Comparison of ENCODE assay signal across 8 cellular contexts in the genomic region with DNA sequence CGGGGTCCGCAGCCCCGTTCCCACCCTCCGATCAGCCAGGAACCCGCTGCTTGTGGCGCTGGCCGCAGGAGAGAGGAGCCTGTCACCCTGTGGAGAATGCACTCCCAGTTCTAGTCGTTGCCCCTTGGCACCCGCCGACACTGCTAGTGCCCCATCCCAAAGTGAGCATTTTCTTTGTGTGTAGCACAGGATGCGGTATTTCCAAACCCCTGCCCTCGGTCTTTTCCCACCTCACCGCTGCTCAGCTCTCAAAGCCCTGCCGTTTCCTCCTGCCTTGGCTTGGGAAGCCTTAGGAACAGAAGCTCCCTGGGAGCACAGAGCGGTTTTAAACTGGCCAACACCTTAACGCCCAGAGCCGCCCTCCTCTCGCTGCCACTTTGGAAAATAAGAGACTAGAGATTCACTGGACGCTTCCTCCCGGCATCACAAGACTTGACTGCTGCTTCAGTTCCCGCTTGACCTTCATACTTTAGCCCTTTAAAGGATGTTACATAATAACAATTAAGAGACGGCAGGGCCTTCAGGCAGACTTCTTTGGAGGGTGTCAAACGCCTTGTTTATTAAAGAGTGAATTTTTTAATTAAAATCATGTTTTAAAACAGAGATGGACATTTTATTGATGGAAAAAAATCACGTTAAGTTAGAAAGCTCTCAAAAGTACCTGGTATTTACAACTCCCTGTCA. TPM values are rescaled to one million over a fixed set of nuclear protein-coding genes. Genes with fewer than 3 reads are reported as not detected.
DNase-seq lines count a peak whose midpoint lies in the region; ATAC-seq and TF ChIP-seq lines count a peak whose summit lies in the region.

No MANE protein-coding gene starts in this region.

- H3K4me1 Mint-ChIP-seq in naive thymus-derived CD4-positive, alpha-beta T cell = peaks cover 34 to 67% (median 62%) of the 10 kb centered on the region in 7 donors

- TF ChIP-seq CTCF in fibroblast of the aortic adventitia (IDR thresholded peaks at IDR 0.05; ENCODE audit: insufficient read depth, low read length) = no peak

- WGBS in urinary bladder = 2% methylated on average over 24 of the region's 24 CpGs

- H3K27ac ChIP-seq in naive thymus-derived CD4-positive, alpha-beta T cell (ENCODE audit: low read depth, low read length) = peak overlapping the region; percentile 95
- peak overlapping the region; percentile 99 for H3K27ac ChIP-seq in urinary bladder (ENCODE audit: low read depth)

- DNase-seq in DMS114 treated with DMSO at 0.1 percent for 48 hours (lab: John Stamatoyannopoulos, UW; ENCODE audit: unreplicated experiment) = peak; percentile 11
- DNase-seq in H7 = peak; percentile 75
- DNase-seq in NCI-H2227 treated with DMSO at 0.1 percent for 48 hours (lab: John Stamatoyannopoulos, UW) = peak; percentile 10
- DNase-seq in activated T-helper 1 cell treated with anti-CD3 and anti-CD28 coated beads, Interleukin-2, amount 50 U/mL, for 16 hours (ENCODE audit: low read depth in 1 of 2, low spot score in 1 of 2) = peak; percentile 9 to 18
- DNase-seq in fibroblast of the aortic adventitia (ENCODE audit: low read depth) = peak; percentile 58
- peak in 5 of 9 donors; percentile 27 to 54 (median 48) for DNase-seq in naive thymus-derived CD4-positive, alpha-beta T cell

- no peaks in the 10 kb centered on the region for H3K9me3 Mint-ChIP-seq in naive thymus-derived CD4-positive, alpha-beta T cell

- POLR2A ChIA-PET in naive thymus-derived CD4-positive, alpha-beta T cell (lab: Charles Lee) = interaction anchor here (0.7 to 9.7 kb wide), 7 partner anchors 12 to 797 kb away, joined by 3 to 189 read pairs (median 7); a partner anchor contains a TSS

- peak overlapping the region; percentile 94 to 99 (median 98) for H3K27ac Mint-ChIP-seq in naive thymus-derived CD4-positive, alpha-beta T cell

- H3K36me3 Mint-ChIP-seq in naive thymus-derived CD4-positive, alpha-beta T cell = peaks cover 9 to 22% (median 19%) of the 10 kb centered on the region in 5 donors

- no peaks in the 10 kb centered on the region for H3K36me3 ChIP-seq in H7 (replicated peaks; ENCODE audit: control insufficient read depth, insufficient read depth, low read length)
- peaks cover 0 to 12% (median 0%) of the 10 kb centered on the region in 3 experiments for H3K36me3 ChIP-seq in naive thymus-derived CD4-positive, alpha-beta T cell (ENCODE audit: control insufficient read depth in 2 of 3, insufficient read depth in 3 of 3, low read length in 3 of 3)
- no peaks in the 10 kb centered on the region for H3K36me3 ChIP-seq in urinary bladder (ENCODE audit: insufficient read depth)

- no peaks in the 10 kb centered on the region for H3K27me3 Mint-ChIP-seq in naive thymus-derived CD4-positive, alpha-beta T cell

- ATAC-seq in naive thymus-derived CD4-positive, alpha-beta T cell = peak; percentile 8
- ATAC-seq in GM18498 (IDR thresholded peaks at IDR 0.05; ENCODE audit: unreplicated experiment) = no peak

- H3K9me3 ChIP-seq in naive thymus-derived CD4-positive, alpha-beta T cell (ENCODE audit: control insufficient read depth in 2 of 3, low read length in 3 of 3) = no peaks in the 10 kb centered on the region

- CTCF ChIA-PET in naive thymus-derived CD4-positive, alpha-beta T cell (lab: Charles Lee) = interaction anchor here (2.2 kb wide), 2 partner anchors 10 to 12 kb away, joined by 11 read pairs; no protein-coding TSS in a partner anchor

- H3K4me3 ChIP-seq in H7 (ENCODE audit: insufficient read depth, low read depth, low read length) (peak overlapping the region; percentile 87), fibroblast of the aortic adventitia (ENCODE audit: low read depth, low read length) (peak overlapping the region; percentile 87), urinary bladder (ENCODE audit: low read depth, low read length) (peak overlapping the region; percentile 93)
- peak overlapping the region; percentile 91 for H3K4me3 ChIP-seq in naive thymus-derived CD4-positive, alpha-beta T cell (ENCODE audit: low read length)

- H3K4me3 Mint-ChIP-seq in naive thymus-derived CD4-positive, alpha-beta T cell = peak overlapping the region; percentile 89 to 97 (median 94)

- peaks cover 12 to 19% of the 10 kb centered on the region in 2 donors for H3K4me1 ChIP-seq in naive thymus-derived CD4-positive, alpha-beta T cell (ENCODE audit: control insufficient read depth in 2 of 2, insufficient read depth in 2 of 2, low read length in 2 of 2)
- H3K4me1 ChIP-seq in urinary bladder (ENCODE audit: insufficient read depth) = no peaks in the 10 kb centered on the region

- intact Hi-C loops in naive thymus-derived CD4-positive, alpha-beta T cell (cut with micrococcal nuclease) = loop anchor here (5.0 to 10.0 kb wide), 7 partner anchors 125 to 1717 kb away; a partner anchor contains a TSS

- H3K27me3 ChIP-seq in H7 (ENCODE audit: control insufficient read depth, insufficient read depth, low read length) = no peaks in the 10 kb centered on the region
- no peaks in the 10 kb centered on the region for H3K27me3 ChIP-seq in naive thymus-derived CD4-positive, alpha-beta T cell (ENCODE audit: control insufficient read depth in 2 of 2, insufficient read depth in 2 of 2, low read length in 2 of 2)

RNA-seq across cellular contexts. Expression of a gene that starts 0.8 kb away (rescaled TPM):
- 2.9 and 3.3 TPM in 2 replicates for total RNA-seq in H7 (2014; rRNA removed; shearing (Covaris generic))
- total RNA-seq in fibroblast of the aortic adventitia (ENCODE audit: low replicate concordance) (40.4 and 76.0 TPM in 2 replicates), urinary bladder (28.2 TPM)
- total RNA-seq in naive thymus-derived CD4-positive, alpha-beta T cell = 10 to 100 TPM; 19.7 to 41.4 (median 26.0) TPM
- polyA plus RNA-seq in naive thymus-derived CD4-positive, alpha-beta T cell = 10 to 100 TPM; 16.0 to 26.5 TPM
- polyA plus RNA-seq in urinary bladder = 17.9 TPM

RNA-seq across cellular contexts. Expression of a gene that starts 35.1 kb away (rescaled TPM):
- 11.8 and 16.3 TPM in 2 replicates for total RNA-seq in H7 (2014; rRNA removed; shearing (Covaris generic))
- total RNA-seq in fibroblast of the aortic adventitia (ENCODE audit: low replicate concordance) = 0.18 TPM in 1 of 2 replicates, not detected in the other
- total RNA-seq in naive thymus-derived CD4-positive, alpha-beta T cell = 1 to 10 TPM in 4 of 5 experiments, under 1 TPM in 1; 0.77 to 1.9 (median 1.4) TPM
- polyA plus RNA-seq in naive thymus-derived CD4-positive, alpha-beta T cell = under 1 TPM; 0.25 to 0.26 TPM
- total RNA-seq in urinary bladder = 1.5 TPM
- 0.44 TPM for polyA plus RNA-seq in urinary bladder

Comparison
In these comparisons a context has a peak if more than half of its experiments do, and no peak if none do; other contexts are left out.
1. DNase-seq: peak in every context shown above with its lines; median percentile 75 in H7; 58 in fibroblast of the aortic adventitia; 48 in naive thymus-derived CD4-positive, alpha-beta T cell; 14 in activated T-helper 1 cell treated with anti-CD3 and anti-CD28 coated beads, Interleukin-2, amount 50 U/mL, for 16 hours; 11 in DMS114 treated with DMSO at 0.1 percent for 48 hours; 10 in NCI-H2227 treated with DMSO at 0.1 percent for 48 hours.